ENCODE assay signal across 8 cellular contexts in the genomic region with DNA sequence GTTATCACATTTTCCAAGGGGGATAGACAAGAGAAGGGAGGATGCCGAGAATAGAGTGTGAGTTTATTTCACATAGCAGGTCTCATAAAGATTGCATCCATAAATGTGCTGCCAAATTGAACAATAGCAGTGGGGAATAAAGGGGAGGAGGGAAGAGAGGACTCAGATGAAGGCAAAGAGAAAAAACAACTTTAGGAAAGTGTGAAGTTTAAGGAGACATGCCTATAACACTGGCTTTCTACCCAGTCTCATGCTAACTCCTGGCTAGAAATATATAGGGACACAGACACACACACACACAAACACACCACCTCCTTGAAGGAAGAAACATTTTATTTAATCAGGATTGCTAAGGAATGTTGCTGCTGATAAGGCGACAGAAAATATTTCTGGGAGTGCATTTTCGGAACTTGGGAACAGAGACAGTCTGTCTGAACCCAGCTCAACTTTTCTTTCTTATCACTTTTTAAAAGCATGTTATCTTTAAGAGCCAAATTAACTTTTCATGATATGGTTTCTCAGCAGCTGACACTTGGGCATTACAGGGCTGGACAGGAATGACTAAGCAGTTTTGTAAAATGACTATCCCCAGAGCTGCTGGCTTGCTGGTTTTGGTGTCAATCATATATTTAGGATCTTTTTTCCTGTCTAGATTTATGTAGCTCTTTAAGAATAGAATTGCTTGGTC.
DNase-seq lines count a peak whose midpoint lies in the region; ATAC-seq and TF ChIP-seq lines count a peak whose summit lies in the region.

No MANE protein-coding gene starts in this region.

- no peak overlapping the region for H3K9ac ChIP-seq in H9 (ENCODE audit: extremely low read depth, insufficient read length, low read length)

- no peak overlapping the region for H3K4me2 ChIP-seq in H9 (ENCODE audit: insufficient read depth, insufficient read length, low read length)

- no peak overlapping the region for H4K5ac ChIP-seq in H9 (ENCODE audit: insufficient read length, low read depth, low read length)

- no peak overlapping the region for H3K14ac ChIP-seq in H9 (ENCODE audit: insufficient read depth, low read length)

- H3K27me3 ChIP-seq in H9 (ENCODE audit: insufficient read depth, low read length) (no peaks in the 10 kb centered on the region), heart left ventricle (no peaks in the 10 kb centered on the region), HAP-1 (ENCODE audit: low read depth) (no peaks in the 10 kb centered on the region)

- peak; percentile 69 to 83 (median 81) for ATAC-seq in heart left ventricle
- no peak for ATAC-seq in natural killer cell

- no peak overlapping the region for H4K8ac ChIP-seq in H9 (replicated peaks; ENCODE audit: insufficient read length, low read depth, low read length)

- H3K4ac ChIP-seq in H9 (ENCODE audit: low read depth, low read length), result no peak overlapping the region

- H3K36me3 Mint-ChIP-seq in Calu3 (ENCODE audit: insufficient read depth, unreplicated experiment) (no peaks in the 10 kb centered on the region), H9 (ENCODE audit: insufficient read depth in 1 of 3, low read depth in 3 of 3) (peaks cover 0 to 2% (median 0%) of the 10 kb centered on the region in 3 experiments; a peak in 3 of 7 replicates), natural killer cell (no peaks in the 10 kb centered on the region)

- H3K4me3 Mint-ChIP-seq in Calu3 (ENCODE audit: low read depth, unreplicated experiment) (no peak overlapping the region), H9 (no peak overlapping the region), natural killer cell (no peak overlapping the region)

- H3K27me3 Mint-ChIP-seq in Calu3 (ENCODE audit: unreplicated experiment), result no peaks in the 10 kb centered on the region
- H3K27me3 Mint-ChIP-seq in H9 (ENCODE audit: low read depth), result no peaks in the 10 kb centered on the region
- H3K27me3 Mint-ChIP-seq in natural killer cell (ENCODE audit: low read depth in 2 of 2), result no peaks in the 10 kb centered on the region

- H2BK12ac ChIP-seq in H9 (ENCODE audit: insufficient read length, low read depth, low read length), result no peak overlapping the region

- no TSS peak for BruUV-seq in Calu3 (replicated peaks; lab: Mats Ljungman, UMichigan)

- no peak overlapping the region for H2BK5ac ChIP-seq in H9 (ENCODE audit: insufficient read length, low read length)

- H3K9me3 Mint-ChIP-seq in Calu3 (ENCODE audit: low read depth, unreplicated experiment) (no peaks in the 10 kb centered on the region), H9 (0 out of 5 replicates have a peak, but pooled peaks cover 0 to 2% of the 10 kb centered on the region in 2 experiments), natural killer cell (peaks cover 8 to 11% of the 10 kb centered on the region in 2 donors)

- H3K27ac ChIP-seq in H9 (ENCODE audit: insufficient read length, low read depth, low read length) (no peak overlapping the region), heart left ventricle (peak overlapping the region; percentile 34 to 85 (median 73)), urinary bladder (ENCODE audit: low read depth) (peak overlapping the region; percentile 30)

- H2AK5ac ChIP-seq in H9 (ENCODE audit: insufficient read length, low read length), result no peak overlapping the region

- no peaks in the 10 kb centered on the region for H3K36me3 ChIP-seq in heart left ventricle
- H3K36me3 ChIP-seq in urinary bladder (ENCODE audit: insufficient read depth), result no peaks in the 10 kb centered on the region
- H3K36me3 ChIP-seq in HAP-1 (replicated peaks), result no peaks in the 10 kb centered on the region

- in situ Hi-C loops in HAP-1 (cut with MboI; ENCODE audit: low sequenced_read_pairs), result no loop called here

- H2AFZ ChIP-seq in H9 (ENCODE audit: low read length), result no peak overlapping the region

- H4K20me1 ChIP-seq in H9 (ENCODE audit: control insufficient read depth, insufficient read depth, insufficient read length), result no peaks in the 10 kb centered on the region

- no peak for TF ChIP-seq POLR2A in heart left ventricle (IDR thresholded peaks at IDR 0.05)

- CTCF ChIA-PET in Calu3 (lab: Charles Lee), result no interaction called here

- H3K23ac ChIP-seq in H9 (ENCODE audit: insufficient read length, low read depth, low read length), result no peak overlapping the region

- H3K79me2 ChIP-seq in H9 (ENCODE audit: insufficient read depth, low read length), result no peaks in the 10 kb centered on the region

- no peak overlapping the region for H3K18ac ChIP-seq in H9 (ENCODE audit: insufficient read length, low read depth, low read length)

- peak overlapping the region; percentile 27 for H3K27ac Mint-ChIP-seq in Calu3 (ENCODE audit: unreplicated experiment)
- no peak overlapping the region for H3K27ac Mint-ChIP-seq in H9
- H3K27ac Mint-ChIP-seq in natural killer cell, result no peak overlapping the region

- peaks cover 15% of the 10 kb centered on the region for H3K4me1 Mint-ChIP-seq in Calu3 (ENCODE audit: low read depth, unreplicated experiment)
- peaks cover 0 to 3% of the 10 kb centered on the region in 2 experiments; a peak in 1 of 4 replicates for H3K4me1 Mint-ChIP-seq in H9
- no peaks in the 10 kb centered on the region for H3K4me1 Mint-ChIP-seq in natural killer cell

- H3K56ac ChIP-seq in H9 (ENCODE audit: insufficient read length, low read depth, low read length), result no peak overlapping the region

- TF ChIP-seq CTCF in Calu3 (IDR thresholded peaks at IDR 0.05; ENCODE audit: unreplicated experiment) (no peak), H9 (conservative IDR thresholded peaks at IDR 0.05) (no peak), heart left ventricle (IDR thresholded peaks at IDR 0.05) (no peak), natural killer cell (IDR thresholded peaks at IDR 0.05) (no peak)

- H3K9me3 ChIP-seq in H9 (ENCODE audit: control insufficient read depth, low read depth, low read length) (no peaks in the 10 kb centered on the region), heart left ventricle (peaks cover 0 to 6% (median 0%) of the 10 kb centered on the region in 12 donors), HAP-1 (no peaks in the 10 kb centered on the region)

- H2BK20ac ChIP-seq in H9 (ENCODE audit: low read depth, low read length, poor library complexity, severe bottlenecking), result peak overlapping the region; percentile 26

- no peak overlapping the region for H2BK120ac ChIP-seq in H9 (ENCODE audit: low read depth, low read length, poor library complexity, severe bottlenecking)

- H3K4me1 ChIP-seq in H9 (ENCODE audit: insufficient read depth, low read length) (no peaks in the 10 kb centered on the region; the same call in 1 of the 2 replicates), heart left ventricle (peaks cover 0 to 44% (median 28%) of the 10 kb centered on the region in 12 donors), urinary bladder (ENCODE audit: insufficient read depth) (no peaks in the 10 kb centered on the region), HAP-1 (peaks cover 34% of the 10 kb centered on the region)

- no peak overlapping the region for H3T11ph ChIP-seq in H9 (ENCODE audit: low read length)

- no peaks in the 10 kb centered on the region for H3K79me1 ChIP-seq in H9 (ENCODE audit: insufficient read depth, low read depth, low read length, poor library complexity, severe bottlenecking)

- no peaks in the 10 kb centered on the region for H3K23me2 ChIP-seq in H9 (ENCODE audit: insufficient read length, low read depth, low read length, poor library complexity, severe bottlenecking)

- no CpG with 5 or more reads among the region's 3 CpGs for WGBS in H9 (ENCODE audit: extremely low coverage, insufficient read length, low lambda C conversion rate)
- 20 to 30% (median 26%) methylated on average over 3 of the region's 3 CpGs for WGBS in heart left ventricle, 4 donors
- WGBS in urinary bladder, result 18% methylated on average over 3 of the region's 3 CpGs

- intact Hi-C loops in Calu3 (cut with micrococcal nuclease; ENCODE audit: unreplicated experiment) (loop anchor here (5.0 kb wide), 1 partner anchor 161 kb away; no protein-coding TSS in a partner anchor), heart left ventricle (cut with DNase I) (loop anchor here in 4 of 10 donors (5.0 to 10.0 kb wide), 2 partner anchors 41 to 71 kb away; no protein-coding TSS in a partner anchor), natural killer cell (cut with micrococcal nuclease) (no loop called here)

- H3K4me3 ChIP-seq in heart left ventricle (peak overlapping the region in 3 of 12 donors; percentile 13 to 16 (median 15)), urinary bladder (ENCODE audit: low read depth, low read length) (no peak overlapping the region), HAP-1 (no peak overlapping the region)

- H2BK15ac ChIP-seq in H9 (ENCODE audit: low read depth, low read length), result no peak overlapping the region

- DNase-seq in Calu3 (no peak), H9 (no peak), OCI-M1 (lab: John Stamatoyannopoulos, UW) (peak; percentile 91), heart left ventricle (peak in 1 of 5 donors; percentile 15), natural killer cell (no peak), HAP-1 (ENCODE audit: low spot score in 2 of 2) (no peak), NCI-H446 treated with DMSO at 0.1 percent for 48 hours (lab: John Stamatoyannopoulos, UW) (no peak)

- H4K91ac ChIP-seq in H9 (ENCODE audit: insufficient read length, low read depth, low read length), result no peak overlapping the region

Comparison
In these comparisons a context has a peak if more than half of its experiments do, and no peak if none do; other contexts are left out.
1. ATAC-seq: peak in heart left ventricle (4 of 4); none in natural killer cell (0 of 3).